In the genomic region with DNA sequence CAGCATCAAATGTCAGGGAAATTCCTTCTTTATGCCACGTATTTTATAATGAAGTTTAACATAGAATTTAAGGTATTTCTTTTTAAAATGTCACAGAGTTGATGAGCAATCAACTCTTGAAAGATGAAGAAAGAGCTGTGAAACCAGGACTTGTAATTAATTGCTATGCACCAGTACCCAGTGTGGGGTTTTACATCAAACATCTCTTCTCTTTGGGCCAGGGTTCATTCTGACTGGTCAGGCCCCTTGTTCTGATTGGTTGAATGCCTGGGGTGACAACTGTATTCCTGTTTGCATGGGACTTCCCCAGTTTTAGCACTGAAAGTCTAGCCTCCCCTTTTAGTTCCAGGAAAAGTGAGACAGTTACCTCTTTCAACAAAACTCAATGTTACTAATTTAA, we compare ENCODE assay signal across 10 cellular contexts. TPM values are rescaled to one million over a fixed set of nuclear protein-coding genes. Genes with fewer than 3 reads are reported as not detected.
DNase-seq lines count a peak whose midpoint lies in the region; ATAC-seq lines count a peak whose summit lies in the region.
"Had no signal": no experiment of that assay in that cellular context is flagged by ENCODE, and none has a peak within 500 bp of the region (broad histone marks: within the 10 kb centered on the region; RNA-seq: fewer than 3 reads in every experiment).

No MANE protein-coding gene starts in this region.

- DNase-seq in left kidney (ENCODE audit: low read depth, low spot score) (peak; percentile 73), DMS153 (lab: John Stamatoyannopoulos, UW) (no peak), DMS79 treated with DMSO at 0.1 percent for 48 hours (lab: John Stamatoyannopoulos, UW) (no peak), right cardiac atrium (no peak), NOMO-1 treated with DMSO at 0.1 percent for 48 hours (lab: John Stamatoyannopoulos, UW; ENCODE audit: unreplicated experiment) (no peak)
- DNase-seq: naive thymus-derived CD8-positive, alpha-beta T cell; NCI-H446 treated with DMSO at 0.1 percent for 48 hours had no signal

- peak; percentile 93 for ATAC-seq in GM18519 (IDR thresholded peaks at IDR 0.05; ENCODE audit: low FRiP score, unreplicated experiment)
- ATAC-seq in GM21526 (IDR thresholded peaks at IDR 0.05; ENCODE audit: low FRiP score, unreplicated experiment): peak; percentile 97
- ATAC-seq in HG03354 (IDR thresholded peaks at IDR 0.05; ENCODE audit: poor library complexity, severe bottlenecking, unreplicated experiment): peak; percentile 99
- no peak for ATAC-seq in right cardiac atrium
- ATAC-seq: naive thymus-derived CD8-positive, alpha-beta T cell had no signal

- no peak overlapping the region for H3K27ac ChIP-seq in right cardiac atrium (ENCODE audit: low read length)

- intact Hi-C loops in right cardiac atrium (cut with DNase I): no loop called here

- no peaks in the 10 kb centered on the region for H3K27me3 ChIP-seq in right cardiac atrium (ENCODE audit: control insufficient read depth, insufficient read depth)

- H3K9me3 ChIP-seq in right cardiac atrium (ENCODE audit: control insufficient read depth, low read length): no peaks in the 10 kb centered on the region

- WGBS in right cardiac atrium: 88% methylated on average over 1 of the region's 1 CpG

- no peak overlapping the region for H3K4me3 ChIP-seq in right cardiac atrium (ENCODE audit: low read length)

- H3K4me1 ChIP-seq in right cardiac atrium (ENCODE audit: control insufficient read depth, insufficient read depth, low read length): peaks cover 2% of the 10 kb centered on the region

RNA-seq across cellular contexts. Expression of gene PTPRG, which starts 40.1 kb away (rescaled TPM):
- total RNA-seq in right cardiac atrium: 10 to 100 TPM; 32.0 to 50.7 (median 34.0) TPM
- 8.6 TPM for polyA plus RNA-seq in right cardiac atrium
- total RNA-seq: naive thymus-derived CD8-positive, alpha-beta T cell had no signal
- polyA plus RNA-seq: naive thymus-derived CD8-positive, alpha-beta T cell had no signal

Comparison
In these comparisons a context has a peak if more than half of its experiments do, and no peak if none do; other contexts are left out.
1. ATAC-seq: peak in GM18519 (single experiment), GM21526 (single experiment) and HG03354 (single experiment); none in right cardiac atrium (0 of 2).